In genomic region chr9:80383347-80383746, GRCh38 we compare ENCODE assay signal across 23 cellular contexts.
A peak's percentile ranks its signal among the peaks of the same experiment; 100 is the strongest.
DNase-seq lines count a peak whose midpoint lies in the region; ATAC-seq, FAIRE-seq and TF ChIP-seq lines count a peak whose summit lies in the region.
"Had no signal": no experiment of that assay in that cellular context is flagged by ENCODE, and none has a peak within 500 bp of the region (broad histone marks: within the 10 kb centered on the region; RNA-seq: fewer than 3 reads in every experiment).

No MANE protein-coding gene starts in this region.

- no peaks in the 10 kb centered on the region for H3K36me3 ChIP-seq in HepG2 (replicated peaks in 1 of 2; ENCODE audit: control insufficient read depth in 1 of 2, insufficient read depth in 2 of 2, low read length in 2 of 2)
- H3K36me3 ChIP-seq in right lobe of liver, result no peaks in the 10 kb centered on the region
- H3K36me3 ChIP-seq: BE2C; BLaER1 treated with 17β-estradiol and CSF1 and Interleukin-3, amounts not matched to agents 10 nM and 100 nM had no signal

- H3K27ac ChIP-seq in HepG2 (ENCODE audit: extremely low read length, insufficient read depth, low read length) (no peak overlapping the region), right lobe of liver (no peak overlapping the region)
- H3K27ac ChIP-seq: 22Rv1; BLaER1 treated with 17β-estradiol and CSF1 and Interleukin-3, amounts not matched to agents 10 nM and 100 nM; GM23248 had no signal

- H3K9me3 ChIP-seq in HepG2 (ENCODE audit: low read length) (peaks cover 16% of the 10 kb centered on the region), right lobe of liver (no peaks in the 10 kb centered on the region)
- H3K9me3 ChIP-seq: BE2C; BLaER1 treated with 17β-estradiol and CSF1 and Interleukin-3, amounts not matched to agents 10 nM and 100 nM had no signal

- TF ChIP-seq POLR2A in HepG2 (IDR thresholded peaks at IDR 0.05; ENCODE audit: insufficient read depth in 1 of 2, low read depth in 2 of 2, low read length in 2 of 2) (no peak), right lobe of liver (IDR thresholded peaks at IDR 0.05) (no peak)

- no peak for TF ChIP-seq CTCF in HepG2 (CRISPR knock-in tag; IDR thresholded peaks at IDR 0.05)
- no peak for TF ChIP-seq CTCF in right lobe of liver (IDR thresholded peaks at IDR 0.05)

- H2AFZ ChIP-seq in HepG2 (ENCODE audit: low read length), result no peak overlapping the region
- H2AFZ ChIP-seq: GM23248 had no signal

- H3K4me3 ChIP-seq in HepG2 (replicated peaks in 1 of 3; ENCODE audit: insufficient read depth in 1 of 3, low read depth in 2 of 3, low read length in 3 of 3) (no peak overlapping the region), right lobe of liver (no peak overlapping the region)
- H3K4me3 ChIP-seq: BLaER1 treated with 17β-estradiol and CSF1 and Interleukin-3, amounts not matched to agents 10 nM and 100 nM; GM12878; GM23248 had no signal

- BruUV-seq in HepG2 (replicated peaks; lab: Mats Ljungman, UMichigan), result no TSS peak

- no peak for TF ChIP-seq EP300 in HepG2 (IDR thresholded peaks at IDR 0.05; ENCODE audit: low read depth in 2 of 2, low read length in 2 of 2)
- TF ChIP-seq EP300 in HepG2 (CRISPR knock-in tag; IDR thresholded peaks at IDR 0.05; ENCODE audit: borderline replicate concordance), result no peak

- no peak overlapping the region for H3K9ac ChIP-seq in HepG2 (ENCODE audit: insufficient read depth, low read depth, low read length)
- H3K9ac ChIP-seq: BLaER1 treated with 17β-estradiol and CSF1 and Interleukin-3, amounts not matched to agents 10 nM and 100 nM; GM23248 had no signal

- H3K4me1 ChIP-seq in HepG2 (ENCODE audit: insufficient read depth, low read length) (no peaks in the 10 kb centered on the region), right lobe of liver (no peaks in the 10 kb centered on the region)
- H3K4me1 ChIP-seq: BE2C had no signal

- intact Hi-C loops in HepG2 (cut with micrococcal nuclease; ENCODE audit: unreplicated experiment), result no loop called here
- intact Hi-C loops in right lobe of liver (cut with DNase I), result no loop called here

- FAIRE-seq in HepG2 (lab: Jason Lieb, UNC), result no peak
- FAIRE-seq: A204.1, D721Med, GM12878, GM19239, H1 had no signal

- H4K20me1 ChIP-seq in HepG2 (ENCODE audit: insufficient read depth, low read length), result no peaks in the 10 kb centered on the region
- H4K20me1 ChIP-seq: BLaER1 treated with 17β-estradiol and CSF1 and Interleukin-3, amounts not matched to agents 10 nM and 100 nM had no signal

- CTCF ChIA-PET in HepG2 (lab: Yijun Ruan, JAX; ENCODE audit: low intra/inter-chr PET ratio, low total read pairs), result no interaction called here

- TF ChIP-seq RAD21 in HepG2 (CRISPR knock-in tag; IDR thresholded peaks at IDR 0.05), result no peak

- no peak overlapping the region for H3K4me2 ChIP-seq in HepG2 (ENCODE audit: low read depth, low read length)
- H3K4me2 ChIP-seq: BLaER1 treated with 17β-estradiol and CSF1 and Interleukin-3, amounts not matched to agents 10 nM and 100 nM had no signal

- H3K27me3 ChIP-seq in HepG2 (ENCODE audit: control insufficient read depth in 1 of 2, insufficient read depth in 2 of 2, low read length in 2 of 2) (no peaks in the 10 kb centered on the region), right lobe of liver (no peaks in the 10 kb centered on the region)
- H3K27me3 ChIP-seq: BE2C; BLaER1 treated with 17β-estradiol and CSF1 and Interleukin-3, amounts not matched to agents 10 nM and 100 nM had no signal

- DNase-seq in HepG2 (ENCODE audit: low spot score) (no peak), right lobe of liver (no peak), glomerular visceral epithelial cell (ENCODE audit: extremely low spot score) (peak; percentile 8), renal cortical epithelial cell (ENCODE audit: low read depth) (peak; percentile 3), NCI-H1092 (lab: John Stamatoyannopoulos, UW) (no peak), AML-193 (lab: John Stamatoyannopoulos, UW) (no peak)
- DNase-seq: BE2C; CD4-positive, alpha-beta T cell; CD8-positive, alpha-beta memory T cell; DMS 273 treated with DMSO at 0.1 percent for 48 hours; DMS79; EL; GDM1; GM23248; H9 had no signal

- in situ Hi-C loops in HepG2 (cut with HindIII; ENCODE audit: extremely low pct_ligation_motif_present, low pct_unique_long_range_greater_than_20kb), result no loop called here

- no peaks in the 10 kb centered on the region for H3K79me2 ChIP-seq in HepG2 (ENCODE audit: insufficient read depth, low read length)

- POLR2A ChIA-PET in HepG2 (lab: Yijun Ruan, JAX), result no interaction called here

- WGBS in HepG2 (ENCODE audit: low lambda C conversion rate), result 0% methylated on average over 3 of the region's 3 CpGs
- WGBS in right lobe of liver (ENCODE audit: insufficient coverage, low coverage, low lambda C conversion rate, missing lambda C conversion rate), result 31% methylated on average over 3 of the region's 3 CpGs

- ATAC-seq in HepG2, result no peak
- no peak for ATAC-seq in right lobe of liver
- ATAC-seq: GM12878, HCT116 had no signal

TF ChIP-seq in HepG2, 621 proteins besides CTCF, POLR2A, EP300 and RAD21:
- TF ChIP-seq ZNF556 (CRISPR knock-in tag; IDR thresholded peaks at IDR 0.05; ENCODE audit: borderline replicate concordance), result no peak
- TF ChIP-seq ZSCAN25 (CRISPR knock-in tag; IDR thresholded peaks at IDR 0.05), result no peak
- no peak for TF ChIP-seq GLI4 (CRISPR knock-in tag; IDR thresholded peaks at IDR 0.05; ENCODE audit: borderline replicate concordance)
- TF ChIP-seq ZNF335 (CRISPR knock-in tag; IDR thresholded peaks at IDR 0.05), result no peak
- no peak for TF ChIP-seq ZNF564 (CRISPR knock-in tag; IDR thresholded peaks at IDR 0.05)
- no peak for TF ChIP-seq ZNF761 (CRISPR knock-in tag; conservative IDR thresholded peaks at IDR 0.05)
- TF ChIP-seq CEBPB (IDR thresholded peaks at IDR 0.05; ENCODE audit: borderline replicate concordance, low read depth, low read length), result peak; percentile 28; the same call in 1 of the 2 replicates
- no peak for TF ChIP-seq NR3C1 (CRISPR knock-in tag; IDR thresholded peaks at IDR 0.05)
- TF ChIP-seq CBX5 (CRISPR knock-in tag; IDR thresholded peaks at IDR 0.05; ENCODE audit: borderline replicate concordance), result no peak

Comparison
In these comparisons a context has a peak if more than half of its experiments do, and no peak if none do; other contexts are left out.
1. DNase-seq: peak in glomerular visceral epithelial cell (single experiment) and renal cortical epithelial cell (single experiment); none in HepG2 (single experiment), right lobe of liver (0 of 3), NCI-H1092 (single experiment) and AML-193 (0 of 2).